In genomic region chr5:68415177-68416085, GRCh38 we compare ENCODE assay signal across 1 cellular context.
TF ChIP-seq lines count a peak whose summit lies in the region.

No MANE protein-coding gene starts in this region.

TF ChIP-seq in K562, 482 proteins besides CTCF, POLR2A, EP300 and RAD21 (continued from another document and continues in another):
- TF ChIP-seq ZMIZ1 (IDR thresholded peaks at IDR 0.05; ENCODE audit: low read depth in 2 of 2, low read length in 2 of 2) (no peak), GTF3C2 (IDR thresholded peaks at IDR 0.05; ENCODE audit: borderline replicate concordance, extremely low read depth, insufficient read length) (no peak), FOXP1 (CRISPR knock-in tag; IDR thresholded peaks at IDR 0.05) (no peak), RCOR1 (IDR thresholded peaks at IDR 0.05; ENCODE audit: borderline replicate concordance in 1 of 2, low read depth in 2 of 2, low read length in 2 of 2) (peak in 1 of 2 experiments; percentile 79; a peak in 1 of 4 replicates), PRDM10 (IDR thresholded peaks at IDR 0.05; ENCODE audit: partially characterized antibody) (peak; percentile 60), PKNOX1 (IDR thresholded peaks at IDR 0.05) (peak; percentile 97), MGA (IDR thresholded peaks at IDR 0.05) (peak; percentile 65), PHF20 (IDR thresholded peaks at IDR 0.05; ENCODE audit: partially characterized antibody) (no peak), ZNF639 (CRISPR knock-in tag; conservative IDR thresholded peaks at IDR 0.05 in 1 of 2, IDR thresholded peaks at IDR 0.05 in 1 of 2) (0 out of 4 replicates have a peak, but pooled peaks of 1 of the 2 experiments have one; percentile 35), SOX6 (IDR thresholded peaks at IDR 0.05) (peak; percentile 81), IFI16 (CRISPR knock-in tag; IDR thresholded peaks at IDR 0.05) (no peak), CREM (IDR thresholded peaks at IDR 0.05; ENCODE audit: low read depth) (peak; percentile 49; the same call in 1 of the 2 replicates), CSDE1 (IDR thresholded peaks at IDR 0.05) (no peak), PCBP1 (IDR thresholded peaks at IDR 0.05; ENCODE audit: low read depth, low read length, poor library complexity, severe bottlenecking) (no peak), MNT (conservative IDR thresholded peaks at IDR 0.05) (peak in 1 of 2 experiments; percentile 48; a peak in 1 of 4 replicates), MECOM (CRISPR knock-in tag; IDR thresholded peaks at IDR 0.05) (0 out of 2 replicates have a peak, but pooled peaks have one; percentile 11), GATA2 (CRISPR knock-in tag; IDR thresholded peaks at IDR 0.05) (peak; percentile 30; the same call in 1 of the 2 replicates), FOXA3 (CRISPR knock-in tag; conservative IDR thresholded peaks at IDR 0.05 in 1 of 2, IDR thresholded peaks at IDR 0.05 in 1 of 2) (peak in 1 of 2 experiments; percentile 50; a peak in 1 of 4 replicates), KDM1A (IDR thresholded peaks at IDR 0.05) (0 out of 4 replicates have a peak, but pooled peaks of 1 of the 2 experiments have one; percentile 8), SNIP1 (IDR thresholded peaks at IDR 0.05; ENCODE audit: low read depth) (no peak)
